ENCODE assay signal across 22 cellular contexts in the genomic region with DNA sequence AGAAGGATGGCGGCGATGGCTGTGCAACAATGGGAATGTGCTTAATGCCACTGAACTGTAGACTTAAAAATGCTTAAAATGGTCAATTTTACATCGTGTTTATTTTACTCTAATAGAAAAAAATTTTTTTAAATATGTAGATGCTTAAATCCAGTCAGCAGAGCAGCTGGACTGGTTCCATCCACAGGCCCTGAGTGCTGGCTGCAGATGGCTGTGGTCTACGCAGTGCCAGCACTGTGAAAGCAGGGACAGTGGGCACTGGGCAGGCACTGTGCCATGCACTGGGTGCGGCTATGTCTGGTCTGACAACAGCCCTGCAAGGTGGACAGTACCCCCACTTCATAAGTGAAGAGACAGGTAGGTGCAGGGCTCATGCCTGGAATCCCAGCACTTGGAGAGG.
DNase-seq lines count a peak whose midpoint lies in the region; ATAC-seq, FAIRE-seq and TF ChIP-seq lines count a peak whose summit lies in the region.
"Had no signal": no experiment of that assay in that cellular context is flagged by ENCODE, and none has a peak within 500 bp of the region (broad histone marks: within the 10 kb centered on the region; RNA-seq: fewer than 3 reads in every experiment).

No MANE protein-coding gene starts in this region.

- peaks cover 35% of the 10 kb centered on the region for H3K27me3 Mint-ChIP-seq in HFFc6 (ENCODE audit: insufficient read depth)
- H3K27me3 Mint-ChIP-seq: CD4-positive, alpha-beta memory T cell had no signal

- H3K9ac ChIP-seq in H1 (replicated peaks in 1 of 4; ENCODE audit: extremely low read depth in 1 of 4, low read depth in 3 of 4, low read length in 3 of 4), result no peak overlapping the region

- H3K23ac ChIP-seq in H1 (ENCODE audit: insufficient read length), result no peak overlapping the region

- no peak overlapping the region for H3K18ac ChIP-seq in H1 (ENCODE audit: extremely low read depth, low read length)

- peaks cover 26% of the 10 kb centered on the region for H3K4me1 Mint-ChIP-seq in HFFc6 (ENCODE audit: low read depth)

- H3K9me3 ChIP-seq in H1 (ENCODE audit: insufficient read depth in 2 of 2, low read depth in 1 of 2, low read length in 1 of 2), result no peaks in the 10 kb centered on the region
- H3K9me3 ChIP-seq in lower lobe of right lung, result no peaks in the 10 kb centered on the region
- H3K9me3 ChIP-seq in PC-9 (ENCODE audit: insufficient read depth, low read depth), result no peaks in the 10 kb centered on the region
- H3K9me3 ChIP-seq: A549, HAP-1 had no signal

- H3F3A ChIP-seq in PC-9 (ENCODE audit: insufficient read depth, low read depth), result peaks cover 35% of the 10 kb centered on the region; the same call in 1 of the 2 replicates

- 98% methylated on average over 5 of the region's 5 CpGs; no CpG with 5 or more reads in 1 of the 2 experiments for WGBS in H1 (ENCODE audit: extremely low coverage in 1 of 2, insufficient coverage in 1 of 2, insufficient read length in 1 of 2, insufficient replicate concordance in 2 of 2, low coverage in 1 of 2, low lambda C conversion rate in 2 of 2, missing lambda C conversion rate in 1 of 2), 2 experiments

- H2BK12ac ChIP-seq in H1 (ENCODE audit: low read depth, low read length), result peak overlapping the region; percentile 43; the same call in 1 of the 2 replicates

- no peak overlapping the region for H2BK5ac ChIP-seq in H1 (ENCODE audit: low read depth, low read length)

- no peaks in the 10 kb centered on the region for H3K79me2 ChIP-seq in H1 (ENCODE audit: control insufficient read depth in 1 of 2, insufficient read depth in 2 of 2, low read length in 2 of 2)
- H3K79me2 ChIP-seq in PC-9 (ENCODE audit: low read depth), result peaks cover 80% of the 10 kb centered on the region

- no peak for TF ChIP-seq POLR2A in H1 (IDR thresholded peaks at IDR 0.05; ENCODE audit: control extremely low read depth in 1 of 2, low read depth in 2 of 2, low read length in 2 of 2)

- no peak overlapping the region for H3K4me3 Mint-ChIP-seq in HFFc6
- H3K4me3 Mint-ChIP-seq: CD4-positive, alpha-beta memory T cell; GM23338 had no signal

- TF ChIP-seq EP300 in H1 (IDR thresholded peaks at IDR 0.05; ENCODE audit: borderline replicate concordance in 1 of 2, low read depth in 2 of 2, low read length in 2 of 2), result no peak

- H3K27ac ChIP-seq in H1 (ENCODE audit: low read depth, low read length) (no peak overlapping the region), lower lobe of right lung (no peak overlapping the region), PC-9 (no peak overlapping the region)
- H3K27ac ChIP-seq: A549 had no signal

- H4K5ac ChIP-seq in H1 (ENCODE audit: insufficient read length, low read depth, low read length), result no peak overlapping the region

- H3K4me3 ChIP-seq in H1 (ENCODE audit: extremely low read depth in 1 of 4, insufficient read depth in 2 of 4, low read depth in 3 of 4, low read length in 4 of 4), result no peak overlapping the region
- no peak overlapping the region for H3K4me3 ChIP-seq in lower lobe of right lung
- H3K4me3 ChIP-seq in PC-9, result no peak overlapping the region
- H3K4me3 ChIP-seq: A549, GM23338, HAP-1 had no signal

- H3K23me2 ChIP-seq in H1 (ENCODE audit: low read depth, low read length), result no peaks in the 10 kb centered on the region

- CTCF ChIA-PET in H1 (lab: Charles Lee; ENCODE audit: partially characterized antibody) (no interaction called here), PC-9 (lab: Charles Lee) (no interaction called here)

- no peak overlapping the region for H3K4me2 ChIP-seq in H1 (ENCODE audit: insufficient read depth in 1 of 2, low read depth in 2 of 2, low read length in 2 of 2)
- no peak overlapping the region for H3K4me2 ChIP-seq in PC-9
- H3K4me2 ChIP-seq: A549, GM23338 had no signal

- no peaks in the 10 kb centered on the region for H4K20me1 ChIP-seq in H1 (replicated peaks in 1 of 2; ENCODE audit: control insufficient read depth in 1 of 2, insufficient read depth in 2 of 2, low read length in 2 of 2)
- peaks cover 98% of the 10 kb centered on the region for H4K20me1 ChIP-seq in PC-9 (ENCODE audit: insufficient read depth)

- TF ChIP-seq CTCF in HFFc6 (IDR thresholded peaks at IDR 0.05) (no peak), H1 (IDR thresholded peaks at IDR 0.05; ENCODE audit: control extremely low read depth in 1 of 3, insufficient read depth in 1 of 3, low read depth in 1 of 3, low read length in 3 of 3) (no peak), lower lobe of right lung (IDR thresholded peaks at IDR 0.05) (no peak), PC-9 (conservative IDR thresholded peaks at IDR 0.05) (no peak)

- no peaks in the 10 kb centered on the region for H3K9me3 Mint-ChIP-seq in HFFc6
- H3K9me3 Mint-ChIP-seq: CD4-positive, alpha-beta memory T cell; GM23338 had no signal

- DNase-seq in left ventricle myocardium superior (peak; percentile 28), left cardiac atrium (no peak), HFFc6 (no peak), H1 (ENCODE audit: low read depth in 1 of 2, low spot score in 2 of 2) (no peak), lower lobe of right lung (peak; percentile 20), PC-9 (no peak), cerebellum (ENCODE audit: low spot score) (no peak), sciatic nerve (ENCODE audit: low spot score) (no peak)
- DNase-seq: 8988T; C1 segment of cervical spinal cord; Calu3; CD4-positive, alpha-beta memory T cell; COR-L47; DMS53; DMS79 treated with DMSO at 0.1 percent for 48 hours; GF-D8 had no signal

- intact Hi-C loops in left ventricle myocardium superior (cut with micrococcal nuclease), result loop anchor here (5.0 kb wide), 1 partner anchor 38 kb away; no protein-coding TSS in a partner anchor
- intact Hi-C loops in left cardiac atrium (cut with DNase I), result loop anchor here (5.0 kb wide), 2 partner anchors 38 to 223 kb away; no protein-coding TSS in a partner anchor
- intact Hi-C loops in lower lobe of right lung (cut with DNase I), result no loop called here
- intact Hi-C loops in PC-9 (cut with micrococcal nuclease; ENCODE audit: unreplicated experiment), result loop anchor here (5.0 kb wide), 1 partner anchor 223 kb away; no protein-coding TSS in a partner anchor
- intact Hi-C loops in sciatic nerve (cut with DNase I), result no loop called here

- no peak overlapping the region for H2AK5ac ChIP-seq in H1 (ENCODE audit: low read depth, low read length)

- peaks cover 52% of the 10 kb centered on the region for H3K36me3 Mint-ChIP-seq in HFFc6 (ENCODE audit: low read depth)

- H2BK15ac ChIP-seq in H1 (ENCODE audit: low read length), result no peak overlapping the region

- no TSS peak for BruUV-seq in PC-9 (replicated peaks; lab: Mats Ljungman, UMichigan)

- no peak overlapping the region for H2BK20ac ChIP-seq in H1 (ENCODE audit: low read length)

- H3K27me3 ChIP-seq in H1 (replicated peaks in 1 of 4; ENCODE audit: control insufficient read depth in 3 of 4, extremely low read depth in 1 of 4, insufficient read depth in 3 of 4, low read length in 3 of 4), result no peaks in the 10 kb centered on the region
- no peaks in the 10 kb centered on the region for H3K27me3 ChIP-seq in lower lobe of right lung (ENCODE audit: low read depth)
- H3K27me3 ChIP-seq in PC-9 (ENCODE audit: insufficient read depth, low read depth), result no peaks in the 10 kb centered on the region

- ATAC-seq in left ventricle myocardium superior, result no peak
- no peak for ATAC-seq in left cardiac atrium
- no peak for ATAC-seq in lower lobe of right lung
- ATAC-seq in sciatic nerve, result no peak
- ATAC-seq: GM23338 had no signal

- H3K14ac ChIP-seq in H1 (ENCODE audit: insufficient read length), result no peak overlapping the region

- H3K4ac ChIP-seq in H1 (replicated peaks; ENCODE audit: insufficient read length, low read depth, low read length), result no peak overlapping the region

- H4K91ac ChIP-seq in H1 (replicated peaks; ENCODE audit: insufficient read length, low read length), result no peak overlapping the region

- H2BK120ac ChIP-seq in H1 (replicated peaks; ENCODE audit: low read depth, low read length), result no peak overlapping the region

- TF ChIP-seq RAD21 in H1 (IDR thresholded peaks at IDR 0.05 in 1 of 2, conservative IDR thresholded peaks at IDR 0.05 in 1 of 2; ENCODE audit: low read depth in 2 of 2, low read length in 2 of 2), result no peak

- no peak overlapping the region for H4K8ac ChIP-seq in H1 (ENCODE audit: extremely low read depth, insufficient read depth, low read length)

- POLR2A ChIA-PET in H1 (lab: Charles Lee; ENCODE audit: partially characterized antibody), result no interaction called here
- POLR2A ChIA-PET in PC-9 (lab: Charles Lee; ENCODE audit: unreplicated experiment), result no interaction called here

- H3K9me2 ChIP-seq in PC-9 (ENCODE audit: insufficient read depth), result no peaks in the 10 kb centered on the region

- H3K79me1 ChIP-seq in H1 (ENCODE audit: low read depth, low read length), result no peaks in the 10 kb centered on the region; the same call in 1 of the 2 replicates

- FAIRE-seq in H1 (lab: Jason Lieb, UNC), result no peak
- FAIRE-seq: A549, GM12891, GM18507, H54 had no signal

- H3K56ac ChIP-seq in H1 (replicated peaks; ENCODE audit: insufficient read length, low read depth, low read length), result no peak overlapping the region

- H3K4me1 ChIP-seq in H1 (replicated peaks in 1 of 4; ENCODE audit: control insufficient read depth in 3 of 4, insufficient read depth in 4 of 4, low read length in 3 of 4) (no peaks in the 10 kb centered on the region), lower lobe of right lung (no peaks in the 10 kb centered on the region), PC-9 (replicated peaks; ENCODE audit: insufficient read depth) (peaks cover 8% of the 10 kb centered on the region; the same call in 1 of the 2 replicates)
- H3K4me1 ChIP-seq: HAP-1 had no signal

- H2AFZ ChIP-seq in H1 (ENCODE audit: low read length), result no peak overlapping the region
- H2AFZ ChIP-seq in PC-9, result no peak overlapping the region
- H2AFZ ChIP-seq: GM23338 had no signal

- H3K27ac Mint-ChIP-seq in HFFc6, result peak overlapping the region; percentile 26; the same call in 1 of the 2 replicates
- H3K27ac Mint-ChIP-seq: GM23338 had no signal

- H3K36me3 ChIP-seq in H1 (ENCODE audit: control insufficient read depth in 2 of 4, insufficient read depth in 4 of 4, low read length in 3 of 4) (no peaks in the 10 kb centered on the region; a peak in 1 of 8 replicates), lower lobe of right lung (peaks cover 70% of the 10 kb centered on the region), PC-9 (ENCODE audit: low read depth) (no peaks in the 10 kb centered on the region; the same call in 1 of the 2 replicates)

TF ChIP-seq in H1, 55 proteins besides CTCF, POLR2A, EP300 and RAD21 (continues in another document):
- no peak for TF ChIP-seq TCF12 (IDR thresholded peaks at IDR 0.05; ENCODE audit: low read depth, low read length)
- TF ChIP-seq MAFK (IDR thresholded peaks at IDR 0.05; ENCODE audit: low read depth, low read length), result no peak
- TF ChIP-seq NANOG (IDR thresholded peaks at IDR 0.05; ENCODE audit: insufficient read depth, low read depth, low read length, poor library complexity, severe bottlenecking), result no peak
- TF ChIP-seq BCL11A (IDR thresholded peaks at IDR 0.05; ENCODE audit: low read depth in 2 of 2, low read length in 2 of 2), result no peak
- TF ChIP-seq CHD2 (IDR thresholded peaks at IDR 0.05; ENCODE audit: low read length), result no peak
- TF ChIP-seq SP4 (IDR thresholded peaks at IDR 0.05; ENCODE audit: low read length), result no peak
- TF ChIP-seq EZH2 (IDR thresholded peaks at IDR 0.05; ENCODE audit: low read depth, low read length, severe bottlenecking), result no peak
- TF ChIP-seq BRCA1 (IDR thresholded peaks at IDR 0.05; ENCODE audit: low read depth, low read length), result no peak
- TF ChIP-seq JUN (IDR thresholded peaks at IDR 0.05; ENCODE audit: low read depth, low read length), result no peak

Comparison
In these comparisons a context has a peak if more than half of its experiments do, and no peak if none do; other contexts are left out.
1. DNase-seq: peak in left ventricle myocardium superior (single experiment) and lower lobe of right lung (single experiment); none in left cardiac atrium (single experiment), HFFc6 (single experiment), H1 (0 of 2), PC-9 (0 of 2), cerebellum (single experiment) and sciatic nerve (single experiment).
2. intact Hi-C loops: an anchor here in left ventricle myocardium superior (5.0 kb wide), left cardiac atrium (5.0 kb wide) and PC-9 (5.0 kb wide); none called in lower lobe of right lung and sciatic nerve.